Comparison of ENCODE assay signal across 9 cellular contexts in the genomic region with DNA sequence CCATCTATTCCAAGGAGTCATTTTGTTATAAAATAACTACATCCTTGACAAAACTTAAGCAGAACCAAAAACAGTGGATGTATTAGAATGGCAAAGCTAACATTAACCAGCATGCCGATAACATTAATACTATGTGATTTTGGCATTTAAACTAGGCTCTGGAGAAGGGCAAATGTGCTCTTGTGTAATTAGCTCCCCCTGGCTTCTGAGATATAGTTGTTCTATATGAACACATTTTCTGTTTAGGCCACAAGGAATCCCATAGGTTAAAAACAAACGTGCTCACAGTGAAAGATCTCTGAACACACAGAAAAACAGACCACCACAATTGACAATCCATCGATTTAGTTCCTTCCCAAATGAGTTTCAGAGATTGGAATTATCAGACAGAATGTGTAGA. TPM values are rescaled to one million over a fixed set of nuclear protein-coding genes. Genes with fewer than 3 reads are reported as not detected.
A peak's percentile ranks its signal among the peaks of the same experiment; 100 is the strongest.
DNase-seq lines count a peak whose midpoint lies in the region; ATAC-seq and TF ChIP-seq lines count a peak whose summit lies in the region.
"Had no signal": no experiment of that assay in that cellular context is flagged by ENCODE, and none has a peak within 500 bp of the region (broad histone marks: within the 10 kb centered on the region; RNA-seq: fewer than 3 reads in every experiment).

No MANE protein-coding gene starts in this region.

- peak; percentile 45 for TF ChIP-seq CTCF in activated CD8-positive, alpha-beta T cell treated with anti-CD3 and anti-CD28 coated beads for 36 hours (IDR thresholded peaks at IDR 0.05)
- TF ChIP-seq CTCF in liver (IDR thresholded peaks at IDR 0.05; ENCODE audit: low read depth, low read length, missing input control): peak; percentile 16

- no peak overlapping the region for H3K27ac Mint-ChIP-seq in activated CD8-positive, alpha-beta T cell treated with anti-CD3 and anti-CD28 coated beads for 36 hours

- POLR2A ChIA-PET in activated CD8-positive, alpha-beta T cell treated with anti-CD3 and anti-CD28 coated beads for 36 hours (lab: Charles Lee): no interaction called here

- no peaks in the 10 kb centered on the region for H3K36me3 ChIP-seq in liver (ENCODE audit: control insufficient read depth in 4 of 4, insufficient read depth in 3 of 4, low read depth in 1 of 4, low read length in 3 of 4)

- no peaks in the 10 kb centered on the region for H3K27me3 ChIP-seq in liver (ENCODE audit: control insufficient read depth in 4 of 4, insufficient read depth in 4 of 4, low read length in 3 of 4)

- H3K27ac ChIP-seq in liver (ENCODE audit: low read depth in 1 of 2, low read length in 2 of 2): no peak overlapping the region

- WGBS in liver: 57% methylated on average over 3 of the region's 3 CpGs

- peaks cover 10% of the 10 kb centered on the region for H3K4me1 Mint-ChIP-seq in activated CD8-positive, alpha-beta T cell treated with anti-CD3 and anti-CD28 coated beads for 36 hours (ENCODE audit: low read depth)

- H3K36me3 Mint-ChIP-seq in activated CD8-positive, alpha-beta T cell treated with anti-CD3 and anti-CD28 coated beads for 36 hours (ENCODE audit: low read depth): peaks cover 5% of the 10 kb centered on the region

- no peak overlapping the region for H3K9ac ChIP-seq in liver (ENCODE audit: low read depth in 1 of 2, low read length in 2 of 2)

- no peaks in the 10 kb centered on the region for H3K27me3 Mint-ChIP-seq in activated CD8-positive, alpha-beta T cell treated with anti-CD3 and anti-CD28 coated beads for 36 hours

- H3K9me3 ChIP-seq in liver (ENCODE audit: control insufficient read depth in 4 of 4, low read length in 3 of 4): no peaks in the 10 kb centered on the region

- H3K9me3 Mint-ChIP-seq in activated CD8-positive, alpha-beta T cell treated with anti-CD3 and anti-CD28 coated beads for 36 hours: no peaks in the 10 kb centered on the region

- ATAC-seq in activated CD8-positive, alpha-beta T cell treated with anti-CD3 and anti-CD28 coated beads for 36 hours: peak; percentile 47
- ATAC-seq in HG02610 (IDR thresholded peaks at IDR 0.05; ENCODE audit: unreplicated experiment) (no peak), HG03457 (IDR thresholded peaks at IDR 0.05; ENCODE audit: unreplicated experiment) (no peak), HG03196 (IDR thresholded peaks at IDR 0.05; ENCODE audit: unreplicated experiment) (no peak)

- intact Hi-C loops in activated CD8-positive, alpha-beta T cell treated with anti-CD3 and anti-CD28 coated beads for 36 hours (cut with micrococcal nuclease): loop anchor here (10.0 kb wide), 1 partner anchor 65 kb away; the partner anchor contains the start of gene RPRD2

- no peak overlapping the region for H3K4me3 Mint-ChIP-seq in activated CD8-positive, alpha-beta T cell treated with anti-CD3 and anti-CD28 coated beads for 36 hours

- H3K4me1 ChIP-seq in liver (ENCODE audit: control insufficient read depth in 4 of 4, insufficient read depth in 4 of 4, low read length in 3 of 4): no peaks in the 10 kb centered on the region

- peak; percentile 48 to 58 for TF ChIP-seq RAD21 in liver (IDR thresholded peaks at IDR 0.05)

- no peak overlapping the region for H3K4me3 ChIP-seq in liver (ENCODE audit: low read depth in 1 of 3, low read length in 3 of 3)

- CTCF ChIA-PET in activated CD8-positive, alpha-beta T cell treated with anti-CD3 and anti-CD28 coated beads for 36 hours (lab: Charles Lee): interaction anchor here (1.3 to 1.4 kb wide), 3 partner anchors 16 to 173 kb away, joined by 3 to 5 read pairs (median 3); no protein-coding TSS in a partner anchor

- peak; percentile 53 for DNase-seq in D341Med (ENCODE audit: low spot score)
- peak; percentile 11 for DNase-seq in HPDE6-E6E7 (ENCODE audit: extremely low spot score)
- DNase-seq in activated CD8-positive, alpha-beta T cell treated with anti-CD3 and anti-CD28 coated beads for 36 hours: no peak
- no peak for DNase-seq in NCI-H2081 treated with DMSO at 0.1 percent for 48 hours (lab: John Stamatoyannopoulos, UW)
- DNase-seq: NCI-H226 had no signal

TF ChIP-seq in liver, 16 proteins besides CTCF, POLR2A, EP300 and RAD21:
- no peak for TF ChIP-seq TAF1 (conservative IDR thresholded peaks at IDR 0.05)
- TF ChIP-seq, protein P1, sequence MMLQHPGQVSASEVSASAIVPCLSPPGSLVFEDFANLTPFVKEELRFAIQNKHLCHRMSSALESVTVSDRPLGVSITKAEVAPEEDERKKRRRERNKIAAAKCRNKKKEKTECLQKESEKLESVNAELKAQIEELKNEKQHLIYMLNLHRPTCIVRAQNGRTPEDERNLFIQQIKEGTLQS (IDR thresholded peaks at IDR 0.05): no peak
- TF ChIP-seq SP1 (IDR thresholded peaks at IDR 0.05): no peak
- TF ChIP-seq NR2F2 (IDR thresholded peaks at IDR 0.05): no peak
- no peak for TF ChIP-seq YY1 (IDR thresholded peaks at IDR 0.05)
- TF ChIP-seq HNF4A (conservative IDR thresholded peaks at IDR 0.05): no peak
- TF ChIP-seq, protein P2, sequence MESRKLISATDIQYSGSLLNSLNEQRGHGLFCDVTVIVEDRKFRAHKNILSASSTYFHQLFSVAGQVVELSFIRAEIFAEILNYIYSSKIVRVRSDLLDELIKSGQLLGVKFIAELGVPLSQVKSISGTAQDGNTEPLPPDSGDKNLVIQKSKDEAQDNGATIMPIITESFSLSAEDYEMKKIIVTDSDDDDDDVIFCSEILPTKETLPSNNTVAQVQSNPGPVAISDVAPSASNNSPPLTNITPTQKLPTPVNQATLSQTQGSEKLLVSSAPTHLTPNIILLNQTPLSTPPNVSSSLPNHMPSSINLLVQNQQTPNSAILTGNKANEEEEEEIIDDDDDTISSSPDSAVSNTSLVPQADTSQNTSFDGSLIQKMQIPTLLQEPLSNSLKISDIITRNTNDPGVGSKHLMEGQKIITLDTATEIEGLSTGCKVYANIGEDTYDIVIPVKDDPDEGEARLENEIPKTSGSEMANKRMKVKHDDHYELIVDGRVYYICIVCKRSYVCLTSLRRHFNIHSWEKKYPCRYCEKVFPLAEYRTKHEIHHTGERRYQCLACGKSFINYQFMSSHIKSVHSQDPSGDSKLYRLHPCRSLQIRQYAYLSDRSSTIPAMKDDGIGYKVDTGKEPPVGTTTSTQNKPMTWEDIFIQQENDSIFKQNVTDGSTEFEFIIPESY (IDR thresholded peaks at IDR 0.05): no peak
- TF ChIP-seq FOXA2 (IDR thresholded peaks at IDR 0.05): no peak
- no peak for TF ChIP-seq FOXA1 (IDR thresholded peaks at IDR 0.05)
- TF ChIP-seq REST (IDR thresholded peaks at IDR 0.05): no peak
- TF ChIP-seq JUND (IDR thresholded peaks at IDR 0.05): no peak
- no peak for TF ChIP-seq EGR1 (IDR thresholded peaks at IDR 0.05; ENCODE audit: low read depth in 2 of 2)
- no peak for TF ChIP-seq RXRA (IDR thresholded peaks at IDR 0.05)
- no peak for TF ChIP-seq MAX (IDR thresholded peaks at IDR 0.05)
TF ChIP-seq in liver: peak in this region for 0.

RNA-seq across cellular contexts. Expression of gene TARS2, which starts 57.4 kb away (rescaled TPM):
- total RNA-seq in activated CD8-positive, alpha-beta T cell treated with anti-CD3 and anti-CD28 coated beads for 36 hours: 10 to 100 TPM; 43.3 to 44.5 TPM
- total RNA-seq in liver: 10 to 100 TPM; 16.5 to 20.8 TPM
- 10 to 100 TPM; 10.9 to 20.7 TPM for polyA plus RNA-seq in liver

Comparison
In these comparisons a context has a peak if more than half of its experiments do, and no peak if none do; other contexts are left out.
1. DNase-seq: peak in D341Med (single experiment) and HPDE6-E6E7 (single experiment); none in activated CD8-positive, alpha-beta T cell treated with anti-CD3 and anti-CD28 coated beads for 36 hours (single experiment) and NCI-H2081 treated with DMSO at 0.1 percent for 48 hours (single experiment).